1 cellular context compared by ENCODE assay signal in the genomic region with DNA sequence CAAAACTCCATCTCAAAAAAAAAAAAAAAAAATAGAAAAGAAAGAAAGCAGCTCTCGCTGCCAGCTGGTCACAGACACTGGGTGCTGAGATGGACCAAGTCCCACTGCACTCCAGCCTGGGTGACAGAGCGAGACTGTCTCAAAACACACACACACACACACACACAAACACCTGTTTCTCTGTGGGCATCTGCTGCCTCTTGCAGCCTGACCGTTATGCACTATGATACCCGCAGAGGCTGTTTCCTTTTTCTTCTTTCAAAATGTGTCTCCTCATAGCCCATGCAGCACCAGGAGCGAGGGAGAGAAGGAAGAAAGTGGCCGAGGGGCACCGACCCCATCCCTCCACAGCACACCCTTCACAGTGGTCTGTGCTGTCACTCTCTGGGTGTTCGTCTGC.
TF ChIP-seq lines count a peak whose summit lies in the region.

No MANE protein-coding gene starts in this region.

TF ChIP-seq in GM12878, 131 proteins besides CTCF, POLR2A, EP300 and RAD21 (continued from another document):
- TF ChIP-seq ZBTB40 (IDR thresholded peaks at IDR 0.05; ENCODE audit: borderline replicate concordance): no peak
